ENCODE assay signal across 10 cellular contexts in genomic region chr13:25468330-25469178, GRCh38.
A peak's percentile ranks its signal among the peaks of the same experiment; 100 is the strongest.
DNase-seq lines count a peak whose midpoint lies in the region; ATAC-seq, FAIRE-seq and TF ChIP-seq lines count a peak whose summit lies in the region.
"Had no signal": no experiment of that assay in that cellular context is flagged by ENCODE, and none has a peak within 500 bp of the region (broad histone marks: within the 10 kb centered on the region; RNA-seq: fewer than 3 reads in every experiment).

No MANE protein-coding gene starts in this region.

- CTCF ChIA-PET in activated naive CD4-positive, alpha-beta T cell treated with anti-CD3 and anti-CD28 coated beads, Interleukin-2, amount 10 ng/mL, durations not matched to agents 7 days and 5 days (lab: Charles Lee) = no interaction called here

- no peak overlapping the region for H3K27ac Mint-ChIP-seq in activated naive CD4-positive, alpha-beta T cell treated with anti-CD3 and anti-CD28 coated beads, Interleukin-2, amount 10 ng/mL, durations not matched to agents 7 days and 5 days
- H3K27ac Mint-ChIP-seq in stimulated activated memory B cell treated with anti-CD40 and anti-IgM and Interleukin-4, amounts not matched to agents 10 μg/mL and 1 μg/mL and 100 μg/mL, for 72 hours = no peak overlapping the region
- H3K27ac Mint-ChIP-seq in naive thymus-derived CD8-positive, alpha-beta T cell = no peak overlapping the region

- POLR2A ChIA-PET in naive thymus-derived CD8-positive, alpha-beta T cell (lab: Charles Lee) = no interaction called here

- peaks cover 5% of the 10 kb centered on the region for H3K4me1 Mint-ChIP-seq in activated naive CD4-positive, alpha-beta T cell treated with anti-CD3 and anti-CD28 coated beads, Interleukin-2, amount 10 ng/mL, durations not matched to agents 7 days and 5 days
- peaks cover 5% of the 10 kb centered on the region for H3K4me1 Mint-ChIP-seq in stimulated activated memory B cell treated with anti-CD40 and anti-IgM and Interleukin-4, amounts not matched to agents 10 μg/mL and 1 μg/mL and 100 μg/mL, for 72 hours
- peaks cover 3 to 11% (median 5%) of the 10 kb centered on the region in 4 donors for H3K4me1 Mint-ChIP-seq in naive thymus-derived CD8-positive, alpha-beta T cell

- no peak for FAIRE-seq in frontal cortex (lab: Jason Lieb, UNC)

- TF ChIP-seq POLR2A in GM18505 (IDR thresholded peaks at IDR 0.05; ENCODE audit: borderline replicate concordance, extremely low read depth, insufficient read depth, insufficient read length) = no peak

- H3K27me3 Mint-ChIP-seq in activated naive CD4-positive, alpha-beta T cell treated with anti-CD3 and anti-CD28 coated beads, Interleukin-2, amount 10 ng/mL, durations not matched to agents 7 days and 5 days = peaks cover 54% of the 10 kb centered on the region
- peaks cover 56% of the 10 kb centered on the region for H3K27me3 Mint-ChIP-seq in stimulated activated memory B cell treated with anti-CD40 and anti-IgM and Interleukin-4, amounts not matched to agents 10 μg/mL and 1 μg/mL and 100 μg/mL, for 72 hours
- H3K27me3 Mint-ChIP-seq in naive thymus-derived CD8-positive, alpha-beta T cell = peaks cover 34 to 80% (median 53%) of the 10 kb centered on the region in 5 donors

- DNase-seq in activated naive CD4-positive, alpha-beta T cell treated with anti-CD3 and anti-CD28 coated beads, Interleukin-2, amount 10 ng/mL, durations not matched to agents 7 days and 5 days = peak; percentile 32
- no peak for DNase-seq in activated naive CD4-positive, alpha-beta T cell (lab: John Stamatoyannopoulos, UW)
- DNase-seq in NCI-H82 treated with DMSO at 0.1 percent for 48 hours (lab: John Stamatoyannopoulos, UW; ENCODE audit: unreplicated experiment) = peak; percentile 49
- DNase-seq in frontal cortex (ENCODE audit: low spot score in 2 of 2) = peak; percentile 72 to 78
- DNase-seq in naive thymus-derived CD8-positive, alpha-beta T cell = no peak
- no peak for DNase-seq in activated gamma-delta T cell treated with Interleukin-2 at 50 U/mL for 16 hours
- DNase-seq: Caco-2; effector memory CD4-positive, alpha-beta T cell had no signal

- peaks cover 3% of the 10 kb centered on the region for H3K36me3 Mint-ChIP-seq in activated naive CD4-positive, alpha-beta T cell treated with anti-CD3 and anti-CD28 coated beads, Interleukin-2, amount 10 ng/mL, durations not matched to agents 7 days and 5 days
- no peaks in the 10 kb centered on the region for H3K36me3 Mint-ChIP-seq in stimulated activated memory B cell treated with anti-CD40 and anti-IgM and Interleukin-4, amounts not matched to agents 10 μg/mL and 1 μg/mL and 100 μg/mL, for 72 hours
- peaks cover 0 to 14% (median 0%) of the 10 kb centered on the region in 3 donors for H3K36me3 Mint-ChIP-seq in naive thymus-derived CD8-positive, alpha-beta T cell

- no peaks in the 10 kb centered on the region for H3K9me3 Mint-ChIP-seq in activated naive CD4-positive, alpha-beta T cell treated with anti-CD3 and anti-CD28 coated beads, Interleukin-2, amount 10 ng/mL, durations not matched to agents 7 days and 5 days
- H3K9me3 Mint-ChIP-seq in stimulated activated memory B cell treated with anti-CD40 and anti-IgM and Interleukin-4, amounts not matched to agents 10 μg/mL and 1 μg/mL and 100 μg/mL, for 72 hours = no peaks in the 10 kb centered on the region
- peaks cover 0 to 10% (median 0%) of the 10 kb centered on the region in 9 donors for H3K9me3 Mint-ChIP-seq in naive thymus-derived CD8-positive, alpha-beta T cell

- no peak overlapping the region for H3K4me3 Mint-ChIP-seq in activated naive CD4-positive, alpha-beta T cell treated with anti-CD3 and anti-CD28 coated beads, Interleukin-2, amount 10 ng/mL, durations not matched to agents 7 days and 5 days
- H3K4me3 Mint-ChIP-seq in stimulated activated memory B cell treated with anti-CD40 and anti-IgM and Interleukin-4, amounts not matched to agents 10 μg/mL and 1 μg/mL and 100 μg/mL, for 72 hours = no peak overlapping the region
- peak overlapping the region in 4 of 10 donors; percentile 31 to 64 (median 45) for H3K4me3 Mint-ChIP-seq in naive thymus-derived CD8-positive, alpha-beta T cell

- peak; percentile 5 for ATAC-seq in stimulated activated memory B cell treated with anti-CD40 and anti-IgM and Interleukin-4, amounts not matched to agents 10 μg/mL and 1 μg/mL and 100 μg/mL, for 72 hours
- ATAC-seq in naive thymus-derived CD8-positive, alpha-beta T cell = no peak
- no peak for ATAC-seq in GM18505 (IDR thresholded peaks at IDR 0.05; ENCODE audit: unreplicated experiment)

Comparison
In these comparisons a context has a peak if more than half of its experiments do, and no peak if none do; other contexts are left out.
1. DNase-seq: peak in activated naive CD4-positive, alpha-beta T cell treated with anti-CD3 and anti-CD28 coated beads, Interleukin-2, amount 10 ng/mL, durations not matched to agents 7 days and 5 days (single experiment), NCI-H82 treated with DMSO at 0.1 percent for 48 hours (single experiment) and frontal cortex (2 of 2); none in activated naive CD4-positive, alpha-beta T cell (0 of 4), naive thymus-derived CD8-positive, alpha-beta T cell (0 of 10) and activated gamma-delta T cell treated with Interleukin-2 at 50 U/mL for 16 hours (single experiment).